ENCODE assay signal across 1 cellular context in the genomic region with DNA sequence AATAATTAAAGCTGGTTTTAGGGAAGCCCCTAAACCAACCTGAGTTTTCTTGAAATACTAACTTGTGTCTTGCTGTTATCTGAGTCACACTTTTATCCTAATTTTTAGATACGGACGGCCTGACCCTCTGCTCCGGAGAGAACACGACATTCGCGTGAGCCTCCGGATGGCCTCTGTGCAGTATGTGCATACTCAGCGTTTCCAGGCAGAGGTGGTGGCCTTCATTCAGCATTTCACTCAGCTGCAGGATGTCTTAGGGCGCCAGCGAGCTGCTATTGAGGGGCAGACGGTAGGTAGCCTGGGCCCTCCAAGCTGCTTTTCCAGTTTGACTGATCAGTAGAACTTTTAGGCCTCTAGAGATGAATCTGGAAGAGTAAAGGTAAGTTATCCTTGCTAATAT.
TF ChIP-seq lines count a peak whose summit lies in the region.

No MANE protein-coding gene starts in this region.

TF ChIP-seq in K562, 482 proteins besides CTCF, POLR2A, EP300 and RAD21 (continued from another document):
- TF ChIP-seq ZBTB34 (CRISPR knock-in tag; IDR thresholded peaks at IDR 0.05) (no peak), MAFG (tag; conservative IDR thresholded peaks at IDR 0.05) (0 out of 2 replicates have a peak, but pooled peaks have one; percentile 4), PHF8 (IDR thresholded peaks at IDR 0.05; ENCODE audit: borderline replicate concordance, low read length) (no peak), NFYB (IDR thresholded peaks at IDR 0.05; ENCODE audit: extremely low read depth, insufficient read length) (no peak), ZKSCAN8 (CRISPR knock-in tag; IDR thresholded peaks at IDR 0.05) (no peak), HMGN3 (IDR thresholded peaks at IDR 0.05; ENCODE audit: borderline replicate concordance, extremely low read depth, insufficient read length, low read depth, low read length) (no peak)
